1 cellular context compared by ENCODE assay signal in the genomic region with DNA sequence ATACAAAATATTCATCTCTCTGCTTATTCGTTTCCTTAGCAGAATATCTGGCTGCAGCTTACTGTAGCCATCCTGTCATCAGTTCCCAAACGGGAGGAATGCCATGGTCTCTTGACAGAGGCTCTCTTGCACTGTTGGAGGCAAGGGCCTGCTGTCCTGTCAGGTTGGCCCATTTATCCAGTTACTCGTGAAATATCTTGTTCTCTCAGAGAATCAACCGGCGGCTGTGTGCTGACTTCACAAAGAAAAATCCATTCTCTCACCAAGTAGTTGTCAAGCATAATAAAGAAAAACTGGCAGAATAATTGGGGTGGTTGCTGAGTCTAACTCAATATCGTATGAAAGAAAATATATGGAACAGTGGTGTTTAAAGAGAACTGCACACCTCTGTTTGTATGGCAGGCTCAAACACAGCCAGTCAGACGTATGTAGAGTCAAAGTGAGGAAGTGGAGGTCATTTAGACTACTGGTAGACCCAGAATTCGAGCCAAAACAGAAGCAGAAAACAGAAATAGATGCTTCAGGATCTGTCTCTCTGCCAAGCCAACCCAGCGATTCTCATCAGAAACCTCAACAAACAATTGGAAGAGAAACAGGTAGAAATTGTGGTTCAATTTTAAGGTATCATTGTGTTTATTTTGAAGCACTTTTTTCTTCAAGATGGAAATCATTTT.
TF ChIP-seq lines count a peak whose summit lies in the region.

No MANE protein-coding gene starts in this region.

TF ChIP-seq in GM12878, 131 proteins besides CTCF, POLR2A, EP300 and RAD21:
- TF ChIP-seq ASH2L (IDR thresholded peaks at IDR 0.05; ENCODE audit: borderline replicate concordance, low read depth) (no peak), YBX1 (IDR thresholded peaks at IDR 0.05) (no peak), FOS (IDR thresholded peaks at IDR 0.05; ENCODE audit: borderline replicate concordance, extremely low read depth, insufficient read length) (no peak), CHD1 (IDR thresholded peaks at IDR 0.05; ENCODE audit: low read depth, low read length) (no peak)
- TF ChIP-seq, protein P1, sequence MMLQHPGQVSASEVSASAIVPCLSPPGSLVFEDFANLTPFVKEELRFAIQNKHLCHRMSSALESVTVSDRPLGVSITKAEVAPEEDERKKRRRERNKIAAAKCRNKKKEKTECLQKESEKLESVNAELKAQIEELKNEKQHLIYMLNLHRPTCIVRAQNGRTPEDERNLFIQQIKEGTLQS (IDR thresholded peaks at IDR 0.05; ENCODE audit: borderline replicate concordance, extremely low read depth, low read depth, low read length), result no peak
- TF ChIP-seq, protein P2, sequence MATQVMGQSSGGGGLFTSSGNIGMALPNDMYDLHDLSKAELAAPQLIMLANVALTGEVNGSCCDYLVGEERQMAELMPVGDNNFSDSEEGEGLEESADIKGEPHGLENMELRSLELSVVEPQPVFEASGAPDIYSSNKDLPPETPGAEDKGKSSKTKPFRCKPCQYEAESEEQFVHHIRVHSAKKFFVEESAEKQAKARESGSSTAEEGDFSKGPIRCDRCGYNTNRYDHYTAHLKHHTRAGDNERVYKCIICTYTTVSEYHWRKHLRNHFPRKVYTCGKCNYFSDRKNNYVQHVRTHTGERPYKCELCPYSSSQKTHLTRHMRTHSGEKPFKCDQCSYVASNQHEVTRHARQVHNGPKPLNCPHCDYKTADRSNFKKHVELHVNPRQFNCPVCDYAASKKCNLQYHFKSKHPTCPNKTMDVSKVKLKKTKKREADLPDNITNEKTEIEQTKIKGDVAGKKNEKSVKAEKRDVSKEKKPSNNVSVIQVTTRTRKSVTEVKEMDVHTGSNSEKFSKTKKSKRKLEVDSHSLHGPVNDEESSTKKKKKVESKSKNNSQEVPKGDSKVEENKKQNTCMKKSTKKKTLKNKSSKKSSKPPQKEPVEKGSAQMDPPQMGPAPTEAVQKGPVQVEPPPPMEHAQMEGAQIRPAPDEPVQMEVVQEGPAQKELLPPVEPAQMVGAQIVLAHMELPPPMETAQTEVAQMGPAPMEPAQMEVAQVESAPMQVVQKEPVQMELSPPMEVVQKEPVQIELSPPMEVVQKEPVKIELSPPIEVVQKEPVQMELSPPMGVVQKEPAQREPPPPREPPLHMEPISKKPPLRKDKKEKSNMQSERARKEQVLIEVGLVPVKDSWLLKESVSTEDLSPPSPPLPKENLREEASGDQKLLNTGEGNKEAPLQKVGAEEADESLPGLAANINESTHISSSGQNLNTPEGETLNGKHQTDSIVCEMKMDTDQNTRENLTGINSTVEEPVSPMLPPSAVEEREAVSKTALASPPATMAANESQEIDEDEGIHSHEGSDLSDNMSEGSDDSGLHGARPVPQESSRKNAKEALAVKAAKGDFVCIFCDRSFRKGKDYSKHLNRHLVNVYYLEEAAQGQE (IDR thresholded peaks at IDR 0.05; ENCODE audit: low read depth, low read length), result no peak
- TF ChIP-seq, protein P3, sequence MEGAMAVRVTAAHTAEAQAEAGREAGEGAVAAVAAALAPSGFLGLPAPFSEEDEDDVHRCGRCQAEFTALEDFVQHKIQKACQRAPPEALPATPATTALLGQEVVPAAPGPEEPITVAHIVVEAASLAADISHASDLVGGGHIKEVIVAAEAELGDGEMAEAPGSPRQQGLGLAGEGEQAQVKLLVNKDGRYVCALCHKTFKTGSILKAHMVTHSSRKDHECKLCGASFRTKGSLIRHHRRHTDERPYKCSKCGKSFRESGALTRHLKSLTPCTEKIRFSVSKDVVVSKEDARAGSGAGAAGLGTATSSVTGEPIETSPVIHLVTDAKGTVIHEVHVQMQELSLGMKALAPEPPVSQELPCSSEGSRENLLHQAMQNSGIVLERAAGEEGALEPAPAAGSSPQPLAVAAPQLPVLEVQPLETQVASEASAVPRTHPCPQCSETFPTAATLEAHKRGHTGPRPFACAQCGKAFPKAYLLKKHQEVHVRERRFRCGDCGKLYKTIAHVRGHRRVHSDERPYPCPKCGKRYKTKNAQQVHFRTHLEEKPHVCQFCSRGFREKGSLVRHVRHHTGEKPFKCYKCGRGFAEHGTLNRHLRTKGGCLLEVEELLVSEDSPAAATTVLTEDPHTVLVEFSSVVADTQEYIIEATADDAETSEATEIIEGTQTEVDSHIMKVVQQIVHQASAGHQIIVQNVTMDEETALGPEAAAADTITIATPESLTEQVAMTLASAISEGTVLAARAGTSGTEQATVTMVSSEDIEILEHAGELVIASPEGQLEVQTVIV (IDR thresholded peaks at IDR 0.05; ENCODE audit: borderline replicate concordance, partially characterized antibody), result no peak
TF ChIP-seq in GM12878: peak in this region for 0.
